Comparison of ENCODE assay signal across 8 cellular contexts in the genomic region with DNA sequence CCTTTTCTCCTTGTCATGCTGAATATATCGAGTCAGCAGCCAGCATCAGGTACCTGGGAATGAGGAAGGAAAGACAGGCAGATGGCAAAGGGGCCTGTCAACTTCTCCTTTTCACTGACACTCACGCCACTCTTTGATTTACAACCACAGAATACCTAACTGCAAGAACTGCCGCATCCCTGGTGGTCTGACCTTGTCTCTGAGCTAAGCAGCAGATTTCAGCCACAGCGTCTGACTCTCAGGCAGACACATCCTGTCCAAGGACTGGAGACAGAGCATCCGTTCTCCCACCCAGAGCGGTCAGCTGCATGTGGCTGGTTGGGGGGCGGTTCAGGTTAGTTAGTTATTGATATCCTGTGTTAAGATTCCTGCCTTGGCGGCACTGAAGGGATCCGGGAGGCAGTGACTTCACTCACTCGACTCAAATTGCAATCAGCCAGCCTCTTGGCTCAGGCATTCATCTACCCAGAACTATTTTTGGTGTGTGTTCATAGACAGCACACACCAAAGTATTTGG. TPM values are rescaled to one million over a fixed set of nuclear protein-coding genes. Genes with fewer than 3 reads are reported as not detected.
DNase-seq lines count a peak whose midpoint lies in the region; ATAC-seq, FAIRE-seq and TF ChIP-seq lines count a peak whose summit lies in the region.

No MANE protein-coding gene starts in this region.

- 91% methylated on average over 9 of the region's 10 CpGs; no CpG with 5 or more reads in 1 of the 2 experiments for WGBS in H1 (ENCODE audit: extremely low coverage in 1 of 2, insufficient coverage in 1 of 2, insufficient read length in 1 of 2, insufficient replicate concordance in 2 of 2, low coverage in 1 of 2, low lambda C conversion rate in 2 of 2, missing lambda C conversion rate in 1 of 2), 2 experiments
- WGBS in suprapubic skin, result 62% methylated on average over 10 of the region's 10 CpGs
- 55 to 72% methylated on average over 10 of the region's 10 CpGs for WGBS in thyroid gland, 2 donors

- no peak overlapping the region for H4K91ac ChIP-seq in H1 (replicated peaks; ENCODE audit: insufficient read length, low read length)

- no peaks in the 10 kb centered on the region for H3K79me1 ChIP-seq in H1 (ENCODE audit: low read depth, low read length)

- H3K36me3 Mint-ChIP-seq in CD14-positive monocyte, result no peaks in the 10 kb centered on the region
- H3K36me3 Mint-ChIP-seq in CD4-positive, alpha-beta memory T cell, result no peaks in the 10 kb centered on the region

- TF ChIP-seq POLR2A in H1 (IDR thresholded peaks at IDR 0.05; ENCODE audit: control extremely low read depth in 1 of 2, low read depth in 2 of 2, low read length in 2 of 2) (no peak), suprapubic skin (IDR thresholded peaks at IDR 0.05) (no peak), thyroid gland (IDR thresholded peaks at IDR 0.05) (no peak)

- H2AFZ ChIP-seq in H1 (ENCODE audit: low read length), result no peak overlapping the region

- peaks cover 6% of the 10 kb centered on the region; the same call in 1 of the 2 replicates for H3K23me2 ChIP-seq in H1 (ENCODE audit: low read depth, low read length)

- DNase-seq in CD14-positive monocyte (ENCODE audit: low spot score) (peak; percentile 75), HTR-8/SVneo (ENCODE audit: insufficient read length, low spot score) (peak; percentile 20), H1 (ENCODE audit: low read depth in 1 of 2, low spot score in 2 of 2) (no peak), NCI-H2107 (lab: John Stamatoyannopoulos, UW) (no peak), suprapubic skin (ENCODE audit: low spot score in 2 of 2) (no peak), thyroid gland (no peak)
- no peak for DNase-seq in CD4-positive, alpha-beta memory T cell

- POLR2A ChIA-PET in H1 (lab: Charles Lee; ENCODE audit: partially characterized antibody), result no interaction called here
- POLR2A ChIA-PET in CD4-positive, alpha-beta memory T cell (lab: Charles Lee; ENCODE audit: partially characterized antibody), result interaction anchor here (1.1 kb wide), 1 partner anchor 11 kb away, joined by 5 read pairs; the partner anchor contains the start of gene MAP1LC3B2

- H3K9me3 Mint-ChIP-seq in CD14-positive monocyte, result no peaks in the 10 kb centered on the region
- no peaks in the 10 kb centered on the region for H3K9me3 Mint-ChIP-seq in CD4-positive, alpha-beta memory T cell

- H3K4me3 ChIP-seq in H1 (ENCODE audit: extremely low read depth in 1 of 4, insufficient read depth in 2 of 4, low read depth in 3 of 4, low read length in 4 of 4) (no peak overlapping the region), suprapubic skin (no peak overlapping the region), thyroid gland (replicated peaks in 1 of 3) (no peak overlapping the region)
- H3K4me3 ChIP-seq in CD4-positive, alpha-beta memory T cell (ENCODE audit: low read length in 2 of 2), result no peak overlapping the region

- no peak overlapping the region for H3K4me2 ChIP-seq in H1 (ENCODE audit: insufficient read depth in 1 of 2, low read depth in 2 of 2, low read length in 2 of 2)

- H2BK120ac ChIP-seq in H1 (replicated peaks; ENCODE audit: low read depth, low read length), result no peak overlapping the region

- FAIRE-seq in HTR-8/SVneo (lab: Jason Lieb, UNC), result no peak
- no peak for FAIRE-seq in H1 (lab: Jason Lieb, UNC)

- H2BK20ac ChIP-seq in H1 (ENCODE audit: low read length), result no peak overlapping the region

- peak overlapping the region; percentile 66 to 74 for H3K4me3 Mint-ChIP-seq in CD14-positive monocyte
- no peak overlapping the region for H3K4me3 Mint-ChIP-seq in CD4-positive, alpha-beta memory T cell

- intact Hi-C loops in CD14-positive monocyte (cut with micrococcal nuclease) (no loop called here), thyroid gland (cut with DNase I) (loop anchor here (10.0 kb wide), 1 partner anchor 47 kb away; no protein-coding TSS in a partner anchor)
- intact Hi-C loops in CD4-positive, alpha-beta memory T cell (cut with micrococcal nuclease), result no loop called here

- H3K27me3 ChIP-seq in H1 (replicated peaks in 1 of 4; ENCODE audit: control insufficient read depth in 3 of 4, extremely low read depth in 1 of 4, insufficient read depth in 3 of 4, low read length in 3 of 4) (no peaks in the 10 kb centered on the region), suprapubic skin (no peaks in the 10 kb centered on the region), thyroid gland (no peaks in the 10 kb centered on the region)
- H3K27me3 ChIP-seq in CD4-positive, alpha-beta memory T cell (ENCODE audit: insufficient read depth, low read length), result no peaks in the 10 kb centered on the region

- H4K20me1 ChIP-seq in H1 (replicated peaks in 1 of 2; ENCODE audit: control insufficient read depth in 1 of 2, insufficient read depth in 2 of 2, low read length in 2 of 2), result no peaks in the 10 kb centered on the region

- no peak overlapping the region for H3K56ac ChIP-seq in H1 (replicated peaks; ENCODE audit: insufficient read length, low read depth, low read length)

- H3K14ac ChIP-seq in H1 (ENCODE audit: insufficient read length), result no peak overlapping the region

- H3K4me1 Mint-ChIP-seq in CD14-positive monocyte, result peaks cover 26% of the 10 kb centered on the region
- H3K4me1 Mint-ChIP-seq in CD4-positive, alpha-beta memory T cell, result peaks cover 0 to 2% (median 0%) of the 10 kb centered on the region in 4 donors

- no peak for TF ChIP-seq CTCF in CD14-positive monocyte (IDR thresholded peaks at IDR 0.05)
- no peak for TF ChIP-seq CTCF in H1 (IDR thresholded peaks at IDR 0.05; ENCODE audit: control extremely low read depth in 1 of 3, insufficient read depth in 1 of 3, low read depth in 1 of 3, low read length in 3 of 3)
- no peak for TF ChIP-seq CTCF in suprapubic skin (IDR thresholded peaks at IDR 0.05)
- no peak for TF ChIP-seq CTCF in thyroid gland (IDR thresholded peaks at IDR 0.05)

- no peak overlapping the region for H2AK5ac ChIP-seq in H1 (ENCODE audit: low read depth, low read length)

- CTCF ChIA-PET in H1 (lab: Charles Lee; ENCODE audit: partially characterized antibody), result interaction anchor here (0.6 to 1.5 kb wide), 3 partner anchors 9 to 52 kb away, joined by 3 to 4 read pairs (median 4); no protein-coding TSS in a partner anchor
- CTCF ChIA-PET in CD4-positive, alpha-beta memory T cell (lab: Charles Lee; ENCODE audit: partially characterized antibody), result no interaction called here

- H3K27ac ChIP-seq in H1 (ENCODE audit: low read depth, low read length) (no peak overlapping the region), suprapubic skin (no peak overlapping the region), thyroid gland (no peak overlapping the region)
- no peak overlapping the region for H3K27ac ChIP-seq in CD4-positive, alpha-beta memory T cell (ENCODE audit: low read depth, low read length)

- no peak overlapping the region for H3K18ac ChIP-seq in H1 (ENCODE audit: extremely low read depth, low read length)

- no peaks in the 10 kb centered on the region for H3K36me3 ChIP-seq in H1 (ENCODE audit: control insufficient read depth in 2 of 4, insufficient read depth in 4 of 4, low read length in 3 of 4)
- no peaks in the 10 kb centered on the region for H3K36me3 ChIP-seq in suprapubic skin
- no peaks in the 10 kb centered on the region for H3K36me3 ChIP-seq in CD4-positive, alpha-beta memory T cell (ENCODE audit: insufficient read depth, low read length)
- H3K36me3 ChIP-seq in thyroid gland, result no peaks in the 10 kb centered on the region

- no peak for TF ChIP-seq RAD21 in H1 (IDR thresholded peaks at IDR 0.05 in 1 of 2, conservative IDR thresholded peaks at IDR 0.05 in 1 of 2; ENCODE audit: low read depth in 2 of 2, low read length in 2 of 2)

- ATAC-seq in GM21381 (IDR thresholded peaks at IDR 0.05; ENCODE audit: unreplicated experiment), result peak; percentile 96

- H3K4me1 ChIP-seq in H1 (replicated peaks in 1 of 4; ENCODE audit: control insufficient read depth in 3 of 4, insufficient read depth in 4 of 4, low read length in 3 of 4), result peaks cover 0 to 5% (median 0%) of the 10 kb centered on the region in 4 experiments; a peak in 1 of 7 replicates
- peaks cover 18% of the 10 kb centered on the region for H3K4me1 ChIP-seq in suprapubic skin
- no peaks in the 10 kb centered on the region for H3K4me1 ChIP-seq in CD4-positive, alpha-beta memory T cell (ENCODE audit: insufficient read depth, low read length)
- H3K4me1 ChIP-seq in thyroid gland, result peaks cover 6 to 15% of the 10 kb centered on the region in 2 donors

- H2BK5ac ChIP-seq in H1 (ENCODE audit: low read depth, low read length), result peak overlapping the region; percentile 52

- no peak overlapping the region for H3K9ac ChIP-seq in H1 (replicated peaks in 1 of 4; ENCODE audit: extremely low read depth in 1 of 4, low read depth in 3 of 4, low read length in 3 of 4)

- H2BK12ac ChIP-seq in H1 (ENCODE audit: low read depth, low read length), result 0 out of 2 replicates have a peak overlapping the region, but pooled peaks have one; percentile 17

- no peak overlapping the region for H2BK15ac ChIP-seq in H1 (ENCODE audit: low read length)

- H3K9me3 ChIP-seq in H1 (ENCODE audit: insufficient read depth in 2 of 2, low read depth in 1 of 2, low read length in 1 of 2), result no peaks in the 10 kb centered on the region
- H3K9me3 ChIP-seq in suprapubic skin, result no peaks in the 10 kb centered on the region
- H3K9me3 ChIP-seq in CD4-positive, alpha-beta memory T cell (ENCODE audit: control insufficient read depth in 1 of 2, low read length in 2 of 2), result no peaks in the 10 kb centered on the region
- no peaks in the 10 kb centered on the region for H3K9me3 ChIP-seq in thyroid gland

- H3K4ac ChIP-seq in H1 (replicated peaks; ENCODE audit: insufficient read length, low read depth, low read length), result no peak overlapping the region

- H4K8ac ChIP-seq in H1 (ENCODE audit: extremely low read depth, insufficient read depth, low read length), result no peak overlapping the region

- H3K27me3 Mint-ChIP-seq in CD14-positive monocyte (ENCODE audit: low read depth in 3 of 3), result peaks cover 0 to 4% (median 0%) of the 10 kb centered on the region in 3 donors
- H3K27me3 Mint-ChIP-seq in CD4-positive, alpha-beta memory T cell, result peaks cover 0 to 4% of the 10 kb centered on the region in 2 donors

- H3K23ac ChIP-seq in H1 (ENCODE audit: insufficient read length), result no peak overlapping the region

- H3K27ac Mint-ChIP-seq in CD14-positive monocyte, result peak overlapping the region; percentile 86 to 95 (median 91)
- H3K27ac Mint-ChIP-seq in CD4-positive, alpha-beta memory T cell, result no peak overlapping the region

- no peak for TF ChIP-seq EP300 in H1 (IDR thresholded peaks at IDR 0.05; ENCODE audit: borderline replicate concordance in 1 of 2, low read depth in 2 of 2, low read length in 2 of 2)
- TF ChIP-seq EP300 in suprapubic skin (IDR thresholded peaks at IDR 0.05), result no peak

- no peak overlapping the region for H4K5ac ChIP-seq in H1 (ENCODE audit: insufficient read length, low read depth, low read length)

- H3K79me2 ChIP-seq in H1 (ENCODE audit: control insufficient read depth in 1 of 2, insufficient read depth in 2 of 2, low read length in 2 of 2), result no peaks in the 10 kb centered on the region

RNA-seq across cellular contexts. Expression of gene MAP1LC3B2, which starts 11.2 kb away (rescaled TPM):
- polyA plus RNA-seq in CD14-positive monocyte, result 10 to 100 TPM in 1 of 2 donors, 1 to 10 TPM in 1; 6.4 to 12.9 TPM
- 1.3 and 1.5 TPM in 2 replicates for total RNA-seq in H1 (2021; fragmentation: NEBNext Ultra II Directional; extraction: Animal tissue kit (Norgen Biotek cat#: 25700))
- 0.39 TPM in 2 replicates for polyA plus RNA-seq in H1 (2011; rRNA removed)
- 0.93 TPM for polyA plus RNA-seq in H1 (2011; cell fraction: cytosol; rRNA removed)
- polyA plus RNA-seq in H1 (2011; cell fraction: nucleus; rRNA removed), result 2.5 TPM
- polyA plus RNA-seq in H1 (2012, experiment 1 of 2), result 3.1 to 5.2 TPM (median 3.9 TPM) in 4 replicates
- polyA plus RNA-seq in H1 (2012, experiment 2 of 2), result not detected
- polyA plus RNA-seq in H1 (2013, experiment 1 of 2), result 0.28 TPM
- 0.22 TPM for polyA plus RNA-seq in H1 (2013, experiment 2 of 2)
- 0.73 and 2.6 TPM in 2 replicates for polyA minus RNA-seq in H1 (2011; rRNA and poly(A)+ RNA removed)
- polyA minus RNA-seq in H1 (2011; cell fraction: cytosol; rRNA and poly(A)+ RNA removed), result not detected
- polyA minus RNA-seq in H1 (2011; cell fraction: nucleus; rRNA and poly(A)+ RNA removed), result 2.1 TPM
- 10 to 100 TPM in 1 of 4 donors, 1 to 10 TPM in 2, not detected in 1; 3.5 to 13.9 (median 5.6) TPM for total RNA-seq in suprapubic skin
- total RNA-seq in CD4-positive, alpha-beta memory T cell, result 1 to 10 TPM; 1.7 to 2.9 TPM
- polyA plus RNA-seq in CD4-positive, alpha-beta memory T cell, result 1 to 10 TPM; 4.4 to 6.8 TPM
- 1 to 10 TPM in 1 of 4 donors, not detected in 3; 1.6 TPM for total RNA-seq in thyroid gland

Comparison
In these comparisons a context has a peak if more than half of its experiments do, and no peak if none do; other contexts are left out.
1. DNase-seq: peak in CD14-positive monocyte (single experiment) and HTR-8/SVneo (single experiment); none in H1 (0 of 2), NCI-H2107 (single experiment), suprapubic skin (0 of 2), CD4-positive, alpha-beta memory T cell (0 of 5) and thyroid gland (0 of 2).
2. H3K27ac Mint-ChIP-seq: peak in CD14-positive monocyte (7 of 7); none in CD4-positive, alpha-beta memory T cell (0 of 7).
3. H3K4me3 Mint-ChIP-seq: peak in CD14-positive monocyte (2 of 2); none in CD4-positive, alpha-beta memory T cell (0 of 8).